10 cellular contexts compared by ENCODE assay signal in genomic region chr18:59902180-59902992, GRCh38. TPM values are rescaled to one million over a fixed set of nuclear protein-coding genes. Genes with fewer than 3 reads are reported as not detected.
DNase-seq lines count a peak whose midpoint lies in the region; ATAC-seq, FAIRE-seq and TF ChIP-seq lines count a peak whose summit lies in the region.
"Had no signal": no experiment of that assay in that cellular context is flagged by ENCODE, and none has a peak within 500 bp of the region (broad histone marks: within the 10 kb centered on the region; RNA-seq: fewer than 3 reads in every experiment).

No MANE protein-coding gene starts in this region.

- no peaks in the 10 kb centered on the region for H3K9me3 ChIP-seq in IMR-90 (ENCODE audit: control insufficient read depth, insufficient read depth, low read length)
- H3K9me3 ChIP-seq in astrocyte (ENCODE audit: insufficient read depth, low read depth, low read length) = no peaks in the 10 kb centered on the region
- no peaks in the 10 kb centered on the region for H3K9me3 ChIP-seq in mesenchymal stem cell (ENCODE audit: control insufficient read depth, low read length)
- H3K9me3 ChIP-seq in thyroid gland = no peaks in the 10 kb centered on the region
- no peaks in the 10 kb centered on the region for H3K9me3 ChIP-seq in transverse colon

- H3K4me3 ChIP-seq in IMR-90 (ENCODE audit: insufficient read depth, low read depth, low read length) (peak overlapping the region; percentile 13; the same call in 1 of the 2 replicates), astrocyte (ENCODE audit: insufficient read depth, low read depth, low read length) (peak overlapping the region; percentile 94), mesenchymal stem cell (ENCODE audit: insufficient read depth in 1 of 2, low read depth in 1 of 2, low read length in 2 of 2) (peak overlapping the region in 1 of 2 experiments; percentile 84), thyroid gland (replicated peaks in 1 of 3) (no peak overlapping the region), transverse colon (no peak overlapping the region)

- H3K36me3 ChIP-seq in IMR-90 (ENCODE audit: control insufficient read depth, insufficient read depth, low read length) = peaks cover 7% of the 10 kb centered on the region
- H3K36me3 ChIP-seq in astrocyte (ENCODE audit: insufficient read depth, low read length) = peaks cover 11% of the 10 kb centered on the region
- H3K36me3 ChIP-seq in mesenchymal stem cell (ENCODE audit: control insufficient read depth in 1 of 2, insufficient read depth in 2 of 2, low read depth in 1 of 2, low read length in 2 of 2) = peaks cover 0 to 12% of the 10 kb centered on the region in 2 experiments
- no peaks in the 10 kb centered on the region for H3K36me3 ChIP-seq in thyroid gland
- no peaks in the 10 kb centered on the region for H3K36me3 ChIP-seq in transverse colon
- H3K36me3 ChIP-seq: cardiac muscle cell had no signal

- H3K9ac ChIP-seq in IMR-90 (ENCODE audit: low read depth, low read length) (no peak overlapping the region), astrocyte (ENCODE audit: low read length) (peak overlapping the region; percentile 97), mesenchymal stem cell (ENCODE audit: low read length) (peak overlapping the region; percentile 76)

- H3K27me3 ChIP-seq in IMR-90 (ENCODE audit: control insufficient read depth, insufficient read depth, low read length) (no peaks in the 10 kb centered on the region), astrocyte (ENCODE audit: insufficient read depth, low read length) (no peaks in the 10 kb centered on the region), mesenchymal stem cell (ENCODE audit: control insufficient read depth in 1 of 2, insufficient read depth in 1 of 2, low read length in 2 of 2) (no peaks in the 10 kb centered on the region), thyroid gland (no peaks in the 10 kb centered on the region), transverse colon (peaks cover 5% of the 10 kb centered on the region)

- H3K79me1 ChIP-seq in IMR-90 (ENCODE audit: low read depth in 1 of 2, low read length in 2 of 2) (peaks cover 16 to 52% of the 10 kb centered on the region in 2 experiments; a peak in 3 of 4 replicates), mesenchymal stem cell (replicated peaks; ENCODE audit: low read length, poor library complexity, severe bottlenecking) (peaks cover 1% of the 10 kb centered on the region)

- H2BK120ac ChIP-seq in IMR-90 (ENCODE audit: low read depth, low read length) = no peak overlapping the region
- H2BK120ac ChIP-seq in mesenchymal stem cell (ENCODE audit: low read depth, low read length) = no peak overlapping the region

- peaks cover 17% of the 10 kb centered on the region for H3K9me1 ChIP-seq in IMR-90 (ENCODE audit: insufficient read depth, low read length)

- no peak overlapping the region for H3K56ac ChIP-seq in IMR-90 (ENCODE audit: extremely low read depth, insufficient read depth, low read length)

- H3K4me1 Mint-ChIP-seq in astrocyte (ENCODE audit: low read depth, unreplicated experiment) = peaks cover 33% of the 10 kb centered on the region

- H4K8ac ChIP-seq in IMR-90 (ENCODE audit: low read depth in 2 of 2, low read length in 2 of 2) (no peak overlapping the region), mesenchymal stem cell (ENCODE audit: low read length) (no peak overlapping the region)

- H4K5ac ChIP-seq in IMR-90 (ENCODE audit: low read depth, low read length) = no peak overlapping the region

- no peaks in the 10 kb centered on the region for H3K27me3 Mint-ChIP-seq in astrocyte (ENCODE audit: low read depth, unreplicated experiment)

- TF ChIP-seq EP300 in transverse colon (IDR thresholded peaks at IDR 0.05; ENCODE audit: low read depth) = no peak

- H4K91ac ChIP-seq in IMR-90 (ENCODE audit: insufficient read depth, low read depth, low read length) = no peak overlapping the region
- H4K91ac ChIP-seq in mesenchymal stem cell (ENCODE audit: low read length) = no peak overlapping the region

- BruUV-seq in IMR-90 (replicated peaks; lab: Mats Ljungman, UMichigan) = no TSS peak

- no peak for TF ChIP-seq RAD21 in IMR-90 (IDR thresholded peaks at IDR 0.05; ENCODE audit: low read length)

- H3K4ac ChIP-seq in IMR-90 (ENCODE audit: low read depth, low read length) = no peak overlapping the region
- no peak overlapping the region for H3K4ac ChIP-seq in mesenchymal stem cell (ENCODE audit: low read depth in 1 of 2, low read length in 2 of 2)

- TF ChIP-seq POLR2A in IMR-90 (IDR thresholded peaks at IDR 0.05; ENCODE audit: low read depth, low read length) (no peak; the same call in 1 of the 2 replicates), thyroid gland (IDR thresholded peaks at IDR 0.05) (no peak), transverse colon (IDR thresholded peaks at IDR 0.05) (no peak)

- DNase-seq in Daoy (ENCODE audit: low read depth) = peak; percentile 54
- DNase-seq in IMR-90 = peak; percentile 95
- peak; percentile 94 for DNase-seq in astrocyte (ENCODE audit: low read depth)
- peak; percentile 88 for DNase-seq in mesenchymal stem cell
- DNase-seq in thyroid gland = no peak
- DNase-seq in transverse colon = no peak
- DNase-seq in ureter (ENCODE audit: low spot score) = no peak
- DNase-seq in left colon = no peak
- DNase-seq: NK-92 treated with Interleukin-12 subunit alpha and Interleukin-12 subunit beta, amount 100 ng/mL, for 24 hours had no signal

- H2BK15ac ChIP-seq in IMR-90 (ENCODE audit: low read depth, low read length) (no peak overlapping the region), mesenchymal stem cell (ENCODE audit: low read depth, poor library complexity, severe bottlenecking) (no peak overlapping the region)

- no peak overlapping the region for H2AFZ ChIP-seq in IMR-90 (replicated peaks; ENCODE audit: low read length, poor library complexity)
- no peak overlapping the region for H2AFZ ChIP-seq in astrocyte (ENCODE audit: low read depth, low read length)
- H2AFZ ChIP-seq in mesenchymal stem cell (ENCODE audit: low read depth, low read length) = no peak overlapping the region

- no peak for FAIRE-seq in astrocyte (lab: Jason Lieb, UNC)

- no peak overlapping the region for H2AK9ac ChIP-seq in IMR-90 (replicated peaks; ENCODE audit: low read depth, low read length, poor library complexity)

- intact Hi-C loops in IMR-90 (cut with micrococcal nuclease) = loop anchor here (5.0 to 10.0 kb wide), 3 partner anchors 40 to 278 kb away; partner anchors contain the start of gene CCBE1
- intact Hi-C loops in thyroid gland (cut with DNase I) = no loop called here
- intact Hi-C loops in transverse colon (cut with DNase I; ENCODE audit: low total_unique reads) = no loop called here
- intact Hi-C loops in left colon (cut with DNase I, micrococcal nuclease) = no loop called here

- H3K18ac ChIP-seq in IMR-90 (ENCODE audit: low read depth, low read length) (no peak overlapping the region; the same call in 1 of the 2 replicates), mesenchymal stem cell (ENCODE audit: low read depth in 1 of 2, low read length in 2 of 2) (peak overlapping the region in 1 of 2 experiments; percentile 2)

- in situ Hi-C loops in IMR-90 (cut with MboI; ENCODE audit: low sequenced_read_pairs) (no loop called here), transverse colon (cut with MboI; ENCODE audit: low pct_ligation_motif_present in 1 of 4, low pct_unique_long_range_greater_than_20kb in 1 of 4, low sequenced_read_pairs in 3 of 4) (no loop called here)

- peaks cover 22% of the 10 kb centered on the region for H3K36me3 Mint-ChIP-seq in astrocyte (ENCODE audit: low read depth, unreplicated experiment)

- no peak overlapping the region for H3K27ac ChIP-seq in IMR-90 (ENCODE audit: insufficient read depth, low read length)
- H3K27ac ChIP-seq in astrocyte (ENCODE audit: low read depth, low read length) = peak overlapping the region; percentile 92
- peak overlapping the region; percentile 13 for H3K27ac ChIP-seq in mesenchymal stem cell (ENCODE audit: low read length, poor library complexity, severe bottlenecking)
- no peak overlapping the region for H3K27ac ChIP-seq in thyroid gland
- no peak overlapping the region for H3K27ac ChIP-seq in transverse colon
- H3K27ac ChIP-seq: cardiac muscle cell had no signal

- ATAC-seq in IMR-90 (ENCODE audit: low read depth) = no peak
- ATAC-seq in left colon = no peak

- H2BK5ac ChIP-seq in IMR-90 (ENCODE audit: low read depth, low read length, poor library complexity, severe bottlenecking) (peak overlapping the region; percentile 49), mesenchymal stem cell (ENCODE audit: low read depth, low read length, poor library complexity, severe bottlenecking) (no peak overlapping the region)

- H3K4me3 Mint-ChIP-seq in astrocyte (ENCODE audit: unreplicated experiment) = peak overlapping the region; percentile 94

- CTCF ChIA-PET in IMR-90 (lab: Yijun Ruan, JAX) = no interaction called here

- TF ChIP-seq CTCF in IMR-90 (conservative IDR thresholded peaks at IDR 0.05; ENCODE audit: low read depth, low read length) (no peak), astrocyte (IDR thresholded peaks at IDR 0.05; ENCODE audit: insufficient read depth, low read depth, low read length) (no peak), thyroid gland (IDR thresholded peaks at IDR 0.05) (no peak), transverse colon (IDR thresholded peaks at IDR 0.05) (no peak)

- H2AK5ac ChIP-seq in IMR-90 (ENCODE audit: low read depth, low read length) (no peak overlapping the region), mesenchymal stem cell (ENCODE audit: low read length, severe bottlenecking) (no peak overlapping the region)

- H3K9me3 Mint-ChIP-seq in astrocyte (ENCODE audit: unreplicated experiment) = no peaks in the 10 kb centered on the region

- H4K20me1 ChIP-seq in IMR-90 (ENCODE audit: insufficient read depth, low read length) (peaks cover 31% of the 10 kb centered on the region), astrocyte (ENCODE audit: insufficient read depth, low read length) (peaks cover 26% of the 10 kb centered on the region)

- H3K4me1 ChIP-seq in IMR-90 (ENCODE audit: control insufficient read depth, insufficient read depth, low read length) (peaks cover 17% of the 10 kb centered on the region), astrocyte (ENCODE audit: insufficient read depth, low read length) (peaks cover 32% of the 10 kb centered on the region), mesenchymal stem cell (ENCODE audit: control insufficient read depth, insufficient read depth, low read depth, low read length) (peaks cover 4% of the 10 kb centered on the region), thyroid gland (peaks cover 0 to 13% of the 10 kb centered on the region in 2 donors), transverse colon (peaks cover 0 to 31% (median 9%) of the 10 kb centered on the region in 4 donors)

- dilution Hi-C loops in IMR-90 (cut with HindIII; ENCODE audit: low sequenced_read_pairs, unreplicated experiment) = no loop called here

- H3K27ac Mint-ChIP-seq in astrocyte (ENCODE audit: unreplicated experiment) = peak overlapping the region; percentile 91

- H3K4me2 ChIP-seq in IMR-90 (ENCODE audit: low read depth, low read length) = peak overlapping the region; percentile 85
- H3K4me2 ChIP-seq in astrocyte (ENCODE audit: low read length) = peak overlapping the region; percentile 98
- no peak overlapping the region for H3K4me2 ChIP-seq in mesenchymal stem cell (ENCODE audit: low read length, poor library complexity, severe bottlenecking)

- H3K79me2 ChIP-seq in astrocyte (ENCODE audit: insufficient read depth, low read length) = peaks cover 44% of the 10 kb centered on the region

- POLR2A ChIA-PET in IMR-90 (lab: Charles Lee; ENCODE audit: unreplicated experiment) = no interaction called here

- WGBS in IMR-90 (ENCODE audit: extremely low coverage in 2 of 2, insufficient read length in 1 of 2), 2 experiments = no CpG with 5 or more reads among the region's 8 CpGs
- WGBS in mesenchymal stem cell = 43% methylated on average over 7 of the region's 8 CpGs
- WGBS in thyroid gland, 2 donors = 87 to 89% methylated on average over 8 of the region's 8 CpGs
- whole genome bisulfite sequencing in transverse colon (ENCODE audit: low coverage in 1 of 2), 2 donors = 73 to 78% methylated on average over 8 of the region's 8 CpGs

- H2BK20ac ChIP-seq in IMR-90 (ENCODE audit: low read depth, low read length) = 0 out of 2 replicates have a peak overlapping the region, but pooled peaks have one; percentile 30

- peak overlapping the region; percentile 15; the same call in 1 of the 2 replicates for H3K14ac ChIP-seq in IMR-90 (replicated peaks; ENCODE audit: low read depth, low read length)
- H3K14ac ChIP-seq in mesenchymal stem cell (ENCODE audit: low read length in 2 of 2) = no peak overlapping the region

- no peak overlapping the region for H2BK12ac ChIP-seq in mesenchymal stem cell (ENCODE audit: low read length in 2 of 2)

- peak overlapping the region; percentile 41 for H3K23ac ChIP-seq in IMR-90 (ENCODE audit: low read depth, low read length)
- no peak overlapping the region for H3K23ac ChIP-seq in mesenchymal stem cell (ENCODE audit: low read length in 2 of 2)

RNA-seq across cellular contexts. Expression of gene PMAIP1, which starts 2.6 kb away (rescaled TPM):
- total RNA-seq in Daoy (2014; rRNA removed; shearing (Covaris generic)) = 47.8 and 57.9 TPM in 2 replicates
- total RNA-seq in IMR-90 (2012; rRNA removed) = 14.0 and 26.9 TPM in 2 replicates
- polyA plus RNA-seq in IMR-90 (2012; rRNA removed) = 25.9 and 30.1 TPM in 2 replicates
- 4.3 and 12.5 TPM in 2 replicates for polyA plus RNA-seq in IMR-90 (2012; cell fraction: cytosol; rRNA removed)
- polyA plus RNA-seq in IMR-90 (2012; cell fraction: nucleus; rRNA removed; ENCODE audit: low replicate concordance) = 7.2 and 17.3 TPM in 2 replicates
- 91.0 and 98.1 TPM in 2 replicates for total RNA-seq in astrocyte
- polyA plus RNA-seq in mesenchymal stem cell (2013, experiment 1 of 2) = 84.5 TPM
- 88.7 TPM for polyA plus RNA-seq in mesenchymal stem cell (2013, experiment 2 of 2)
- total RNA-seq in thyroid gland = 1 to 10 TPM; 1.1 to 2.3 (median 1.6) TPM
- total RNA-seq in transverse colon = 10 to 100 TPM in 1 of 4 donors, 1 to 10 TPM in 1, under 1 TPM in 1, not detected in 1; 0.82 to 66.5 (median 3.5) TPM
- 4.9 TPM for total RNA-seq in ureter
- total RNA-seq in left colon = 1 to 10 TPM; 1.8 to 2.6 TPM

Comparison
In these comparisons a context has a peak if more than half of its experiments do, and no peak if none do; other contexts are left out.
1. DNase-seq: peak in Daoy (single experiment), IMR-90 (single experiment), astrocyte (single experiment) and mesenchymal stem cell (single experiment); none in thyroid gland (0 of 2), transverse colon (single experiment), ureter (single experiment) and left colon (0 of 2).
2. H3K27ac ChIP-seq: peak in astrocyte (single experiment) and mesenchymal stem cell (single experiment); none in IMR-90 (single experiment), thyroid gland (0 of 3) and transverse colon (0 of 4).
3. H3K4me3 ChIP-seq: peak in IMR-90 (single experiment) and astrocyte (single experiment); none in thyroid gland (0 of 3) and transverse colon (0 of 4).